Comparison of ENCODE assay signal across 8 cellular contexts in genomic region chr20:38893485-38894090, GRCh38. TPM values are rescaled to one million over a fixed set of nuclear protein-coding genes. Genes with fewer than 3 reads are reported as not detected.
DNase-seq lines count a peak whose midpoint lies in the region; TF ChIP-seq lines count a peak whose summit lies in the region.

No MANE protein-coding gene starts in this region.

- DNase-seq in AML-193 (lab: John Stamatoyannopoulos, UW) (peak; percentile 28 to 29), GM19238 (ENCODE audit: insufficient read length, low spot score) (peak; percentile 85), HuH-7.5 (ENCODE audit: low spot score) (peak; percentile 81), activated T-helper 1 cell treated with Interleukin-2 at 50 U/mL for 16 hours (ENCODE audit: low read depth) (peak; percentile 72), fibroblast of pulmonary artery (ENCODE audit: low read depth) (peak; percentile 55)

- TF ChIP-seq CTCF in fibroblast of pulmonary artery (IDR thresholded peaks at IDR 0.05; ENCODE audit: low read length, missing control alignments): peak; percentile 90
- peak; percentile 74 for TF ChIP-seq CTCF in neutrophil (IDR thresholded peaks at IDR 0.05)

- H3K36me3 ChIP-seq in neutrophil: no peaks in the 10 kb centered on the region

- H3K9me3 ChIP-seq in neutrophil: no peaks in the 10 kb centered on the region

- no peaks in the 10 kb centered on the region for H3K4me1 ChIP-seq in neutrophil (ENCODE audit: control insufficient read depth in 1 of 2, insufficient read depth in 1 of 2, low read depth in 1 of 2, low read length in 1 of 2)

- H3K4me3 ChIP-seq in fibroblast of pulmonary artery (replicated peaks; ENCODE audit: low read depth, low read length): no peak overlapping the region
- no peak overlapping the region for H3K4me3 ChIP-seq in neutrophil (ENCODE audit: low read depth in 1 of 2, low read length in 1 of 2)

- H3K27me3 ChIP-seq in neutrophil: peaks cover 9% of the 10 kb centered on the region

- H3K27ac ChIP-seq in neutrophil (no peak overlapping the region), temporal lobe (ENCODE audit: low read depth, low read length) (peak overlapping the region; percentile 99)

TF ChIP-seq in PFSK-1, 5 proteins besides CTCF, POLR2A, EP300 and RAD21:
- TF ChIP-seq REST (IDR thresholded peaks at IDR 0.05; ENCODE audit: insufficient read depth in 1 of 2, low read depth in 2 of 2, low read length in 2 of 2): 0 out of 4 replicates have a peak, but pooled peaks of 1 of the 2 experiments have one; percentile 25
- peak; percentile 69 for TF ChIP-seq FOXP2 (optimal IDR thresholded peaks at IDR 0.05; ENCODE audit: borderline replicate concordance, extremely low read depth, extremely low read length, insufficient read depth)
- no peak for TF ChIP-seq POLR2AphosphoS5 (IDR thresholded peaks at IDR 0.05; ENCODE audit: low read depth, low read length)
- no peak for TF ChIP-seq SIN3A (IDR thresholded peaks at IDR 0.05; ENCODE audit: borderline replicate concordance, insufficient read depth, low read length)
- no peak for TF ChIP-seq TAF1 (IDR thresholded peaks at IDR 0.05; ENCODE audit: borderline replicate concordance, insufficient read depth, low read length)

RNA-seq across cellular contexts. Expression of gene FAM83D, which starts 32.6 kb away (rescaled TPM):
- polyA plus RNA-seq in PFSK-1 (2012; ENCODE audit: insufficient read length, low read depth): 12.0 TPM
- 2.0 TPM for total RNA-seq in temporal lobe

Comparison
In these comparisons a context has a peak if more than half of its experiments do, and no peak if none do; other contexts are left out.
1. DNase-seq: peak in every context shown above with its lines; median percentile 85 in GM19238; 81 in HuH-7.5; 72 in activated T-helper 1 cell treated with Interleukin-2 at 50 U/mL for 16 hours; 55 in fibroblast of pulmonary artery; 28 in AML-193.